16 cellular contexts compared by ENCODE assay signal in the genomic region with DNA sequence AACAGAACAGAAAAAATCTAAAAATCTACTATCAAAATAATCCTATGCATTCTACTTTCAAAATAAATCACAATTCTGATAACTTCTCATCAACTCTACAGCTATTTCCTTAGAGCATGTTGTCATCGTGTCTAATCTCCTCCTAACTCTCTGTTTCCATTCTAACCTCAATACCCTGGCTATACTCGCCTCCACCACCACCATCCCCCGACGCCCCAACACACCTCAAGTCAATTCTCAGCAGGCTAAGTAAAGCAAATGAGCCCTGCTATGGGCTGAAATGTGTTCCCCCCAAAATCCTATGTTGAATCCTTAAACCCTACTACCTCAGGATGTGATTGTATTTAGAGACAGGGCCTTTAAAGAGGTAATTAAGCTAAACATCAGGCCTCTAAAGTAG. TPM values are rescaled to one million over a fixed set of nuclear protein-coding genes. Genes with fewer than 3 reads are reported as not detected.
DNase-seq lines count a peak whose midpoint lies in the region; ATAC-seq and TF ChIP-seq lines count a peak whose summit lies in the region.
"Had no signal": no experiment of that assay in that cellular context is flagged by ENCODE, and none has a peak within 500 bp of the region (broad histone marks: within the 10 kb centered on the region; RNA-seq: fewer than 3 reads in every experiment).

No MANE protein-coding gene starts in this region.

- TF ChIP-seq CTCF in KMS-11 (conservative IDR thresholded peaks at IDR 0.05; ENCODE audit: low read depth, low read length) (no peak), endodermal cell (conservative IDR thresholded peaks at IDR 0.05) (no peak)

- H3K27me3 ChIP-seq in KMS-11 (ENCODE audit: insufficient read depth, low read depth), result no peaks in the 10 kb centered on the region
- H3K27me3 ChIP-seq in endodermal cell (ENCODE audit: control insufficient read depth, insufficient read depth, low read length, poor library complexity, severe bottlenecking), result no peaks in the 10 kb centered on the region
- H3K27me3 ChIP-seq: cardiac muscle cell, left lung, sigmoid colon had no signal

- H3K36me3 ChIP-seq in KMS-11 (ENCODE audit: insufficient read depth) (no peaks in the 10 kb centered on the region), endodermal cell (ENCODE audit: control insufficient read depth, insufficient read depth, low read length) (peaks cover 32% of the 10 kb centered on the region)

- H3K9ac ChIP-seq in KMS-11, result no peak overlapping the region
- H3K9ac ChIP-seq in endodermal cell (ENCODE audit: extremely low read depth, low read length, poor library complexity, severe bottlenecking), result no peak overlapping the region

- H3K4me1 ChIP-seq in KMS-11 (ENCODE audit: low read depth, poor library complexity, severe bottlenecking) (peaks cover 42% of the 10 kb centered on the region), endodermal cell (ENCODE audit: control insufficient read depth, insufficient read depth, low read length) (no peaks in the 10 kb centered on the region)
- H3K4me1 ChIP-seq: left lung had no signal

- no peaks in the 10 kb centered on the region for H3K27me3 Mint-ChIP-seq in endodermal cell (ENCODE audit: insufficient read depth)
- no peaks in the 10 kb centered on the region for H3K27me3 Mint-ChIP-seq in stimulated activated naive CD8-positive, alpha-beta T cell treated with anti-CD3 and anti-CD28 coated beads, Interleukin-15, amount 100 ng/mL, for 72 hours
- H3K27me3 Mint-ChIP-seq: activated naive CD8-positive, alpha-beta T cell treated with anti-CD3 and anti-CD28 coated beads, Interleukin-2, amount 10 ng/mL, durations not matched to agents 7 days and 5 days; B cell had no signal

- H3K9me3 ChIP-seq in endodermal cell (ENCODE audit: control insufficient read depth, low read length), result peaks cover 7% of the 10 kb centered on the region
- H3K9me3 ChIP-seq: left lung, sigmoid colon had no signal

- peak; percentile 80 for ATAC-seq in stimulated activated naive CD8-positive, alpha-beta T cell treated with anti-CD3 and anti-CD28 coated beads, Interleukin-15, amount 100 ng/mL, for 72 hours
- ATAC-seq: left lung had no signal

- H3K27ac ChIP-seq in KMS-11 (no peak overlapping the region; the same call in 1 of the 2 replicates), endodermal cell (ENCODE audit: low read depth, low read length) (no peak overlapping the region)
- H3K27ac ChIP-seq: cardiac muscle cell, left lung, sigmoid colon had no signal

- H4K20me1 ChIP-seq in KMS-11 (ENCODE audit: insufficient read depth), result no peaks in the 10 kb centered on the region

- peaks cover 20% of the 10 kb centered on the region for H3K36me3 Mint-ChIP-seq in endodermal cell (ENCODE audit: low read depth)

- peak overlapping the region; percentile 2 for H3K27ac Mint-ChIP-seq in endodermal cell
- no peak overlapping the region for H3K27ac Mint-ChIP-seq in stimulated activated naive CD8-positive, alpha-beta T cell treated with anti-CD3 and anti-CD28 coated beads, Interleukin-15, amount 100 ng/mL, for 72 hours
- H3K27ac Mint-ChIP-seq: activated naive CD8-positive, alpha-beta T cell treated with anti-CD3 and anti-CD28 coated beads, Interleukin-2, amount 10 ng/mL, durations not matched to agents 7 days and 5 days; B cell had no signal

- intact Hi-C loops in head of caudate nucleus (cut with DNase I), result no loop called here

- no peak overlapping the region for H3K4me3 Mint-ChIP-seq in endodermal cell
- no peak overlapping the region for H3K4me3 Mint-ChIP-seq in stimulated activated naive CD8-positive, alpha-beta T cell treated with anti-CD3 and anti-CD28 coated beads, Interleukin-15, amount 100 ng/mL, for 72 hours
- H3K4me3 Mint-ChIP-seq: activated naive CD8-positive, alpha-beta T cell treated with anti-CD3 and anti-CD28 coated beads, Interleukin-2, amount 10 ng/mL, durations not matched to agents 7 days and 5 days; B cell had no signal

- peak overlapping the region; percentile 18 for H3K4me2 ChIP-seq in KMS-11

- DNase-seq in stimulated activated CD4-positive, alpha-beta T cell treated with anti-CD3 and anti-CD28 coated beads, Interleukin-12 subunit alpha, Interleukin-12 subunit beta, amount 100 ng/mL, for 48 hours (ENCODE audit: low read depth in 2 of 3, low spot score in 1 of 3), result peak in 2 of 3 donors; percentile 8 to 12
- DNase-seq in stimulated activated CD4-positive, alpha-beta T cell treated with anti-CD3 and anti-CD28 coated beads, Interleukin-4, amount 100 ng/mL, for 4 hours, result no peak
- no peak for DNase-seq in endodermal cell
- DNase-seq in stimulated activated naive CD8-positive, alpha-beta T cell treated with anti-CD3 and anti-CD28 coated beads, Interleukin-15, amount 100 ng/mL, for 72 hours, result peak in 1 of 2 donors; percentile 16
- DNase-seq in NCI-H526 treated with DMSO at 0.1 percent for 48 hours (lab: John Stamatoyannopoulos, UW), result no peak
- DNase-seq in head of caudate nucleus, result no peak
- DNase-seq: activated naive CD8-positive, alpha-beta T cell treated with anti-CD3 and anti-CD28 coated beads, Interleukin-2, amount 10 ng/mL, durations not matched to agents 7 days and 5 days; effector memory CD4-positive, alpha-beta T cell; GF-D8; left lung; NCI-H1436; Right ventricle myocardium superior; sigmoid colon had no signal

- peaks cover 16% of the 10 kb centered on the region for H3K4me1 Mint-ChIP-seq in endodermal cell
- H3K4me1 Mint-ChIP-seq in stimulated activated naive CD8-positive, alpha-beta T cell treated with anti-CD3 and anti-CD28 coated beads, Interleukin-15, amount 100 ng/mL, for 72 hours, result peaks cover 10% of the 10 kb centered on the region

- WGBS in endodermal cell (ENCODE audit: insufficient coverage in 1 of 2, insufficient read length in 1 of 2), 2 experiments, result 89 to 100% methylated on average over 1 to 4 of the region's 4 CpGs

- no peak overlapping the region for H3K4me3 ChIP-seq in KMS-11 (IDR thresholded peaks at IDR 0.05; ENCODE audit: insufficient read depth, low read depth, low read length)
- H3K4me3 ChIP-seq in endodermal cell (ENCODE audit: low read length), result no peak overlapping the region
- H3K4me3 ChIP-seq: cardiac muscle cell, left lung, sigmoid colon had no signal

- no peak overlapping the region for H2AFZ ChIP-seq in KMS-11 (ENCODE audit: low read depth)

- peaks cover 19% of the 10 kb centered on the region; the same call in 1 of the 2 replicates for H3K79me2 ChIP-seq in KMS-11 (ENCODE audit: insufficient read depth, low read depth)

- peaks cover 11% of the 10 kb centered on the region for H3K9me3 Mint-ChIP-seq in endodermal cell
- peaks cover 0 to 5% of the 10 kb centered on the region in 2 donors for H3K9me3 Mint-ChIP-seq in stimulated activated naive CD8-positive, alpha-beta T cell treated with anti-CD3 and anti-CD28 coated beads, Interleukin-15, amount 100 ng/mL, for 72 hours

RNA-seq across cellular contexts. Expression of gene NRDC, which starts 34.6 kb away (rescaled TPM):
- total RNA-seq in endodermal cell, result 100 to 1,000 TPM; 160 to 202 TPM
- 136 TPM for polyA plus RNA-seq in endodermal cell (2013, experiment 1 of 2)
- 131 TPM for polyA plus RNA-seq in endodermal cell (2013, experiment 2 of 2)

Comparison
In these comparisons a context has a peak if more than half of its experiments do, and no peak if none do; other contexts are left out.
1. DNase-seq: peak in stimulated activated CD4-positive, alpha-beta T cell treated with anti-CD3 and anti-CD28 coated beads, Interleukin-12 subunit alpha, Interleukin-12 subunit beta, amount 100 ng/mL, for 48 hours (2 of 3); none in stimulated activated CD4-positive, alpha-beta T cell treated with anti-CD3 and anti-CD28 coated beads, Interleukin-4, amount 100 ng/mL, for 4 hours (0 of 2), endodermal cell (single experiment), NCI-H526 treated with DMSO at 0.1 percent for 48 hours (single experiment) and head of caudate nucleus (0 of 42).